1 cellular context compared by ENCODE assay signal in the genomic region with DNA sequence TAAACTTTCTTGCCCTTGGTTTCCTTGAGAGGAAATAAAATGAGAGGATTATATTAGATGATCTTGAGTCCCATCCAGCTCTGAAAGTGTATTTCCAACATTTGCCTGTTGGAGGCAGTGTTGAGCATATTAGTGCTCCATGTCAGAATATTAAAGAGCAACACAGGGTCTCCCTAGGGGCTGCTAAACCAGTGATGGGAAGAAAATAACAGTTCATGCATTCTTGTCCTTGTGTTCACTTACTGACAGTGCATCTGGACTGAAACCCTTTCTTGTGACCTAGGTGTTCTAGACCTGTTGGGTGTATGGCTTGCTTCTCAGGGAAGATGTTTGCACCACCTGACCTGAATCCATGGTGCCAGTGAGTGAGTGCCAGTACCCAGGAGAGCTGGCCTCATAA.
TF ChIP-seq lines count a peak whose summit lies in the region.

No MANE protein-coding gene starts in this region.

TF ChIP-seq in HCT116, 20 proteins besides CTCF, POLR2A, EP300 and RAD21 (continued from another document):
- TF ChIP-seq, protein P1, sequence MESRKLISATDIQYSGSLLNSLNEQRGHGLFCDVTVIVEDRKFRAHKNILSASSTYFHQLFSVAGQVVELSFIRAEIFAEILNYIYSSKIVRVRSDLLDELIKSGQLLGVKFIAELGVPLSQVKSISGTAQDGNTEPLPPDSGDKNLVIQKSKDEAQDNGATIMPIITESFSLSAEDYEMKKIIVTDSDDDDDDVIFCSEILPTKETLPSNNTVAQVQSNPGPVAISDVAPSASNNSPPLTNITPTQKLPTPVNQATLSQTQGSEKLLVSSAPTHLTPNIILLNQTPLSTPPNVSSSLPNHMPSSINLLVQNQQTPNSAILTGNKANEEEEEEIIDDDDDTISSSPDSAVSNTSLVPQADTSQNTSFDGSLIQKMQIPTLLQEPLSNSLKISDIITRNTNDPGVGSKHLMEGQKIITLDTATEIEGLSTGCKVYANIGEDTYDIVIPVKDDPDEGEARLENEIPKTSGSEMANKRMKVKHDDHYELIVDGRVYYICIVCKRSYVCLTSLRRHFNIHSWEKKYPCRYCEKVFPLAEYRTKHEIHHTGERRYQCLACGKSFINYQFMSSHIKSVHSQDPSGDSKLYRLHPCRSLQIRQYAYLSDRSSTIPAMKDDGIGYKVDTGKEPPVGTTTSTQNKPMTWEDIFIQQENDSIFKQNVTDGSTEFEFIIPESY (IDR thresholded peaks at IDR 0.05; ENCODE audit: extremely low read depth, insufficient replicate concordance, low read length), result no peak
- no peak for TF ChIP-seq EZH2 (IDR thresholded peaks at IDR 0.05)
- no peak for TF ChIP-seq SP1 (IDR thresholded peaks at IDR 0.05; ENCODE audit: low read depth)
- TF ChIP-seq SRF (IDR thresholded peaks at IDR 0.05; ENCODE audit: low read depth), result no peak
- no peak for TF ChIP-seq SIN3A (IDR thresholded peaks at IDR 0.05; ENCODE audit: low read depth)
- no peak for TF ChIP-seq CEBPB (IDR thresholded peaks at IDR 0.05; ENCODE audit: low read depth)
- TF ChIP-seq ELF1 (IDR thresholded peaks at IDR 0.05; ENCODE audit: borderline replicate concordance, low read depth), result no peak
- TF ChIP-seq CBX3 (IDR thresholded peaks at IDR 0.05; ENCODE audit: low read depth), result no peak
- no peak for TF ChIP-seq EZH2phosphoT487 (IDR thresholded peaks at IDR 0.05; ENCODE audit: borderline replicate concordance)
